ENCODE assay signal across 11 cellular contexts in the genomic region with DNA sequence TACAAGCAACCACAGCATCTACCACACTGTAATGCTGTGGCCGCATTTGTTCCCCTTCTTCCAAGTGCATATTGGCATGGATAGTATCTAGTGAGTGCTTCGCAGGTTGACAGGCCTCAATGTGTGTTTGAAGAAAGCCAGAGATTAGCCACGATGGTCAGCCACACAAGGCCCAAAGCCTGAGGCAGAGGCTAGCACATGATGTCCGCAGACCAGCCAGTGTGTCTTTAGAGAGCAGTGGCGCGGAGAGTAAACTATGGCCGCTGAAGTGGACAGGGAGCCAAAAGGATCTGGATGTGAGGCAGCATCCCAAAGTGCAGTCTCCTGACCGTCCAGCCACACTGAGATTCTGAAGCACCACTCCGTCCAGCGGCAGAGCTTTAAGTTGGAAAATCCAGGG. TPM values are rescaled to one million over a fixed set of nuclear protein-coding genes. Genes with fewer than 3 reads are reported as not detected.
A peak's percentile ranks its signal among the peaks of the same experiment; 100 is the strongest.
DNase-seq lines count a peak whose midpoint lies in the region; ATAC-seq and TF ChIP-seq lines count a peak whose summit lies in the region.
"Had no signal": no experiment of that assay in that cellular context is flagged by ENCODE, and none has a peak within 500 bp of the region (broad histone marks: within the 10 kb centered on the region; RNA-seq: fewer than 3 reads in every experiment).

No MANE protein-coding gene starts in this region.

- intact Hi-C loops in CD8-positive, alpha-beta T cell (cut with DNase I, micrococcal nuclease): no loop called here
- intact Hi-C loops in activated T-helper 1 cell treated with anti-CD3 and anti-CD28 coated beads, Interleukin-12 subunit alpha, Interleukin-12 subunit beta, Interleukin-2, Interleukin-4 antibody, amounts not matched to agents 30 ng/mL and 10 ng/mL and 1 ng/mL, durations not matched to agents 14 hours and 24 hours and 36 hours (cut with micrococcal nuclease): no loop called here
- intact Hi-C loops in heart right ventricle (cut with DNase I): no loop called here

- no peak overlapping the region for H2AFZ ChIP-seq in parathyroid adenoma

- ATAC-seq in CD8-positive, alpha-beta T cell: no peak
- peak; percentile 50 to 83 (median 68) for ATAC-seq in heart right ventricle
- ATAC-seq in HG03378 (IDR thresholded peaks at IDR 0.05; ENCODE audit: unreplicated experiment): no peak

- H3K36me3 ChIP-seq in CD8-positive, alpha-beta T cell (ENCODE audit: insufficient read depth, low read length): no peaks in the 10 kb centered on the region
- peaks cover 0 to 9% (median 0%) of the 10 kb centered on the region in 9 donors for H3K36me3 ChIP-seq in heart right ventricle
- no peaks in the 10 kb centered on the region for H3K36me3 ChIP-seq in parathyroid adenoma (ENCODE audit: control insufficient read depth, insufficient read depth, low read length)

- no peak for DNase-seq in CD8-positive, alpha-beta T cell
- DNase-seq in activated T-helper 1 cell treated with anti-CD3 and anti-CD28 coated beads, Interleukin-12 subunit alpha, Interleukin-12 subunit beta, Interleukin-2, Interleukin-4 antibody, amounts not matched to agents 30 ng/mL and 10 ng/mL and 1 ng/mL, durations not matched to agents 14 hours and 24 hours and 36 hours (ENCODE audit: low spot score): no peak
- DNase-seq in heart right ventricle: peak; percentile 34 to 53
- DNase-seq in activated CD8-positive, alpha-beta memory T cell treated with anti-CD3 and anti-CD28 coated beads, Interleukin-2, amount 50 U/mL, for 4 hours: no peak
- no peak for DNase-seq in stimulated activated CD4-positive, alpha-beta T cell treated with anti-CD3 and anti-CD28 coated beads, Interleukin-4, amount 100 ng/mL, for 4 hours
- no peak for DNase-seq in HCEC 1CT
- DNase-seq: NCI-H146, Peyer's patch had no signal

- no peak overlapping the region for H3K27ac Mint-ChIP-seq in CD8-positive, alpha-beta T cell
- peak overlapping the region; percentile 71 for H3K27ac Mint-ChIP-seq in activated T-helper 1 cell treated with anti-CD3 and anti-CD28 coated beads, Interleukin-12 subunit alpha, Interleukin-12 subunit beta, Interleukin-2, Interleukin-4 antibody, amounts not matched to agents 30 ng/mL and 10 ng/mL and 1 ng/mL, durations not matched to agents 14 hours and 24 hours and 36 hours

- H3K4me3 Mint-ChIP-seq in CD8-positive, alpha-beta T cell: peak overlapping the region; percentile 70
- H3K4me3 Mint-ChIP-seq in activated T-helper 1 cell treated with anti-CD3 and anti-CD28 coated beads, Interleukin-12 subunit alpha, Interleukin-12 subunit beta, Interleukin-2, Interleukin-4 antibody, amounts not matched to agents 30 ng/mL and 10 ng/mL and 1 ng/mL, durations not matched to agents 14 hours and 24 hours and 36 hours: no peak overlapping the region

- peaks cover 95% of the 10 kb centered on the region for H3K4me1 Mint-ChIP-seq in CD8-positive, alpha-beta T cell (ENCODE audit: low read depth)
- H3K4me1 Mint-ChIP-seq in activated T-helper 1 cell treated with anti-CD3 and anti-CD28 coated beads, Interleukin-12 subunit alpha, Interleukin-12 subunit beta, Interleukin-2, Interleukin-4 antibody, amounts not matched to agents 30 ng/mL and 10 ng/mL and 1 ng/mL, durations not matched to agents 14 hours and 24 hours and 36 hours (ENCODE audit: low read depth): peaks cover 91% of the 10 kb centered on the region

- POLR2A ChIA-PET in CD8-positive, alpha-beta T cell (lab: Charles Lee): interaction anchor here (1.5 kb wide), 1 partner anchor 8 kb away, joined by 4 read pairs; no protein-coding TSS in a partner anchor

- H3K27me3 ChIP-seq in CD8-positive, alpha-beta T cell (ENCODE audit: insufficient read depth, low read length): no peaks in the 10 kb centered on the region
- no peaks in the 10 kb centered on the region for H3K27me3 ChIP-seq in heart right ventricle
- no peaks in the 10 kb centered on the region for H3K27me3 ChIP-seq in parathyroid adenoma (ENCODE audit: control insufficient read depth, insufficient read depth, low read length)
- H3K27me3 ChIP-seq: Peyer's patch had no signal

- H3K4me1 ChIP-seq in CD8-positive, alpha-beta T cell (ENCODE audit: insufficient read depth, low read length): peaks cover 89% of the 10 kb centered on the region
- H3K4me1 ChIP-seq in heart right ventricle (peaks cover 54 to 100% (median 94%) of the 10 kb centered on the region in 9 donors), parathyroid adenoma (peaks cover 64% of the 10 kb centered on the region)

- no peak overlapping the region for H3K4me3 ChIP-seq in CD8-positive, alpha-beta T cell (ENCODE audit: low read depth, low read length)
- no peak overlapping the region for H3K4me3 ChIP-seq in heart right ventricle
- H3K4me3 ChIP-seq in parathyroid adenoma (ENCODE audit: low read depth, low read length): no peak overlapping the region
- H3K4me3 ChIP-seq: HAP-1, Peyer's patch had no signal

- H3K27ac ChIP-seq in CD8-positive, alpha-beta T cell (ENCODE audit: low read depth, low read length): peak overlapping the region; percentile 6
- peak overlapping the region in 6 of 10 donors; percentile 25 to 60 (median 38) for H3K27ac ChIP-seq in heart right ventricle
- peak overlapping the region; percentile 49 for H3K27ac ChIP-seq in parathyroid adenoma

- WGBS in heart right ventricle, 2 donors: 36 to 46% methylated on average over 10 of the region's 10 CpGs

- no peaks in the 10 kb centered on the region for H3K9me3 Mint-ChIP-seq in CD8-positive, alpha-beta T cell
- H3K9me3 Mint-ChIP-seq in activated T-helper 1 cell treated with anti-CD3 and anti-CD28 coated beads, Interleukin-12 subunit alpha, Interleukin-12 subunit beta, Interleukin-2, Interleukin-4 antibody, amounts not matched to agents 30 ng/mL and 10 ng/mL and 1 ng/mL, durations not matched to agents 14 hours and 24 hours and 36 hours: no peaks in the 10 kb centered on the region

- no peak overlapping the region for H3K9ac ChIP-seq in parathyroid adenoma

- H3K79me2 ChIP-seq in parathyroid adenoma: peaks cover 91% of the 10 kb centered on the region

- H3K9me3 ChIP-seq in CD8-positive, alpha-beta T cell (ENCODE audit: low read length): no peaks in the 10 kb centered on the region
- H3K9me3 ChIP-seq in heart right ventricle (no peaks in the 10 kb centered on the region), parathyroid adenoma (ENCODE audit: control insufficient read depth, low read length) (no peaks in the 10 kb centered on the region)
- H3K9me3 ChIP-seq: HAP-1, Peyer's patch had no signal

- no peak for TF ChIP-seq CTCF in CD8-positive, alpha-beta T cell (IDR thresholded peaks at IDR 0.05)
- TF ChIP-seq CTCF in heart right ventricle (IDR thresholded peaks at IDR 0.05) (no peak), parathyroid adenoma (IDR thresholded peaks at IDR 0.05) (no peak)

- CTCF ChIA-PET in CD8-positive, alpha-beta T cell (lab: Charles Lee): no interaction called here

- peaks cover 15% of the 10 kb centered on the region for H3K36me3 Mint-ChIP-seq in CD8-positive, alpha-beta T cell
- peaks cover 20% of the 10 kb centered on the region for H3K36me3 Mint-ChIP-seq in activated T-helper 1 cell treated with anti-CD3 and anti-CD28 coated beads, Interleukin-12 subunit alpha, Interleukin-12 subunit beta, Interleukin-2, Interleukin-4 antibody, amounts not matched to agents 30 ng/mL and 10 ng/mL and 1 ng/mL, durations not matched to agents 14 hours and 24 hours and 36 hours (ENCODE audit: low read depth)

- no peaks in the 10 kb centered on the region for H3K27me3 Mint-ChIP-seq in CD8-positive, alpha-beta T cell (ENCODE audit: low read depth)
- no peaks in the 10 kb centered on the region for H3K27me3 Mint-ChIP-seq in activated T-helper 1 cell treated with anti-CD3 and anti-CD28 coated beads, Interleukin-12 subunit alpha, Interleukin-12 subunit beta, Interleukin-2, Interleukin-4 antibody, amounts not matched to agents 30 ng/mL and 10 ng/mL and 1 ng/mL, durations not matched to agents 14 hours and 24 hours and 36 hours (ENCODE audit: insufficient read depth)

- H3K4me2 ChIP-seq in parathyroid adenoma (ENCODE audit: low read length): no peak overlapping the region

RNA-seq across cellular contexts. Expression of a gene that starts 36.0 kb away (rescaled TPM):
- 100 to 1,000 TPM; 123 to 128 TPM for total RNA-seq in CD8-positive, alpha-beta T cell
- 122 and 129 TPM in 2 replicates for total RNA-seq in activated T-helper 1 cell treated with anti-CD3 and anti-CD28 coated beads, Interleukin-12 subunit alpha, Interleukin-12 subunit beta, Interleukin-2, Interleukin-4 antibody, amounts not matched to agents 30 ng/mL and 10 ng/mL and 1 ng/mL, durations not matched to agents 14 hours and 24 hours and 36 hours
- 10 to 100 TPM; 51.6 to 85.1 (median 54.7) TPM for total RNA-seq in heart right ventricle
- 10 to 100 TPM; 31.2 to 34.8 TPM for polyA plus RNA-seq in heart right ventricle

Comparison
In these comparisons a context has a peak if more than half of its experiments do, and no peak if none do; other contexts are left out.
1. ATAC-seq: peak in heart right ventricle (8 of 8); none in CD8-positive, alpha-beta T cell (single experiment) and HG03378 (single experiment).
2. DNase-seq: peak in heart right ventricle (2 of 2); none in CD8-positive, alpha-beta T cell (0 of 7), activated T-helper 1 cell treated with anti-CD3 and anti-CD28 coated beads, Interleukin-12 subunit alpha, Interleukin-12 subunit beta, Interleukin-2, Interleukin-4 antibody, amounts not matched to agents 30 ng/mL and 10 ng/mL and 1 ng/mL, durations not matched to agents 14 hours and 24 hours and 36 hours (single experiment), activated CD8-positive, alpha-beta memory T cell treated with anti-CD3 and anti-CD28 coated beads, Interleukin-2, amount 50 U/mL, for 4 hours (single experiment), stimulated activated CD4-positive, alpha-beta T cell treated with anti-CD3 and anti-CD28 coated beads, Interleukin-4, amount 100 ng/mL, for 4 hours (0 of 2) and HCEC 1CT (single experiment).
3. Peak in every context shown above with its lines, with median percentiles within 50 percentile points of each other: H3K27ac ChIP-seq.